ENCODE assay signal across 21 cellular contexts in the genomic region with DNA sequence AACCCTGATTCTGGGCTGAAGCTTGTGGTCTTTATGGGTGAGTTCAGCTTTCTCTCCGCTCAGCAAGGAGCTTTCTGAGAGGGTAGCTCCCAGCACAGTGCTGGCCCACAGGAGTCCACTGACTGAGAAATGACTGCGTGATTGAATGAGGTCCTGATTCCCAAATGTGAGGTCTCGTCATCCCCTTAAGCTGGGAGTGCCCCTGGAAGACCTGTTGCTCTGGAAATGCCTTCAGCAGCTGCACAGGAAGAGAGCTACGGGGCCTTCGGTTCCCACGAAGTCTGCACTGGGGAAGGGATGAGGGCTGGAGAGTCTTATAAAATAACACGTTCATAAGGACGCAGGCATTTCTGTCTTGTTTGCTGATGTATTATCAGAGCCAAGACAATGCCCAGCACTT. TPM values are rescaled to one million over a fixed set of nuclear protein-coding genes. Genes with fewer than 3 reads are reported as not detected.
"Had no signal": no experiment of that assay in that cellular context is flagged by ENCODE, and none has a peak within 500 bp of the region (broad histone marks: within the 10 kb centered on the region; RNA-seq: fewer than 3 reads in every experiment).

No MANE protein-coding gene starts in this region.

- H3K27ac ChIP-seq: colonic mucosa, gastroesophageal sphincter, skin epidermis, suprapubic skin, transverse colon had no signal

- H3K9me3 ChIP-seq: colonic mucosa, gastroesophageal sphincter, suprapubic skin, transverse colon had no signal

- H3K36me3 ChIP-seq: colonic mucosa, gastroesophageal sphincter, suprapubic skin, transverse colon had no signal

- H3K4me1 ChIP-seq: colonic mucosa, gastroesophageal sphincter, transverse colon had no signal

- ATAC-seq: esophagus mucosa; gastroesophageal sphincter; left colon; stimulated activated naive CD8-positive, alpha-beta T cell treated with anti-CD3 and anti-CD28 coated beads, Interleukin-15, amount 100 ng/mL, for 72 hours had no signal

- H3K4me3 ChIP-seq: colonic mucosa, gastroesophageal sphincter, skin epidermis, suprapubic skin, transverse colon had no signal

- H3K27me3 ChIP-seq: colonic mucosa, transverse colon had no signal

- DNase-seq: activated CD4-positive, alpha-beta T cell treated with anti-CD3 and anti-CD28 coated beads, Interleukin-2, amount 50 U/mL, for 4 hours; activated gamma-delta T cell; central memory CD4-positive, alpha-beta T cell; colonic mucosa; left colon; midbrain; stimulated activated CD4-positive, alpha-beta T cell treated with anti-CD3 and anti-CD28 coated beads, Interleukin-15, amount 100 ng/mL, for 24 hours; stimulated activated CD4-positive, alpha-beta T cell treated with anti-CD3 and anti-CD28 coated beads, Interleukin-2, amount 100 ng/mL, for 48 hours; stimulated activated naive CD8-positive, alpha-beta T cell treated with anti-CD3 and anti-CD28 coated beads, Interleukin-15, amount 100 ng/mL, for 72 hours; SW 1271; transverse colon had no signal

- FAIRE-seq: endometrium, TTC549 had no signal

RNA-seq across cellular contexts. Expression of gene TNNT2, which starts 14.0 kb away (rescaled TPM):
- total RNA-seq: activated CD8-positive, alpha-beta memory T cell treated with anti-CD3 and anti-CD28 coated beads for 36 hours; lung microvascular endothelial cell had no signal
- polyA plus RNA-seq: neural cell had no signal

RNA-seq across cellular contexts. Expression of gene LAD1, which starts 35.7 kb away (rescaled TPM):
- total RNA-seq: activated CD8-positive, alpha-beta memory T cell treated with anti-CD3 and anti-CD28 coated beads for 36 hours; lung microvascular endothelial cell had no signal
- polyA plus RNA-seq: neural cell had no signal

RNA-seq across cellular contexts. Expression of gene TNNI1, which starts 58.1 kb away (rescaled TPM):
- total RNA-seq: activated CD8-positive, alpha-beta memory T cell treated with anti-CD3 and anti-CD28 coated beads for 36 hours; colonic mucosa; esophagus mucosa; gastroesophageal sphincter; left colon; lung microvascular endothelial cell; progenitor cell of endocrine pancreas had no signal
